In genomic region chr10:25704622-25705021, GRCh38 we compare ENCODE assay signal across 33 cellular contexts.
"Had no signal": no experiment of that assay in that cellular context is flagged by ENCODE, and none has a peak within 500 bp of the region (broad histone marks: within the 10 kb centered on the region; RNA-seq: fewer than 3 reads in every experiment).

No MANE protein-coding gene starts in this region.

- ATAC-seq: activated naive CD8-positive, alpha-beta T cell treated with anti-CD3 and anti-CD28 coated beads, Interleukin-2, amount 50 U/mL, for 24 hours; activated T-helper 17 cell treated with anti-CD3 and anti-CD28 coated beads, Interleukin-2, amount 50 U/mL, for 72 hours; heart right ventricle; left lung; lower lobe of right lung; psoas muscle; stimulated activated naive B cell treated with anti-CD40 and anti-IgM and Interleukin-4, amounts not matched to agents 10 μg/mL and 1 μg/mL and 100 μg/mL, for 72 hours had no signal

- H3K4me1 ChIP-seq: esophagus squamous epithelium, heart right ventricle, left lung, lower lobe of right lung, parathyroid adenoma, psoas muscle, suprapubic skin, tibial artery had no signal

- H3K9me3 Mint-ChIP-seq: activated CD4-positive, alpha-beta memory T cell treated with anti-CD3 and anti-CD28 coated beads, Interleukin-2, amount 10 ng/mL, durations not matched to agents 7 days and 5 days; activated CD4-positive, alpha-beta T cell treated with anti-CD3 and anti-CD28 coated beads, Interleukin-2, amount 10 ng/mL, durations not matched to agents 24 days and 14 days; activated naive CD4-positive, alpha-beta T cell treated with anti-CD3 and anti-CD28 coated beads, Interleukin-2, amount 50 U/mL, for 24 hours; activated naive CD8-positive, alpha-beta T cell treated with anti-CD3 and anti-CD28 coated beads, Interleukin-2, amount 50 U/mL, for 24 hours; activated T-cell treated with anti-CD3 and anti-CD28 coated beads, Interleukin-2, amount 50 U/mL, for 4 hours; activated T-helper 17 cell treated with anti-CD3 and anti-CD28 coated beads, Interleukin-2, amount 50 U/mL, for 72 hours; central memory CD8-positive, alpha-beta T cell; dendritic cell treated with granulocyte-macrophage colony-stimulating factor and Interleukin-4, amounts not matched to agents 40 ng/mL and 50 ng/mL, for 4 days; nephron; stimulated activated naive B cell treated with anti-CD40 and anti-IgM and Interleukin-4, amounts not matched to agents 10 μg/mL and 1 μg/mL and 100 μg/mL, for 72 hours; T-helper 1 cell treated with Interleukin-12 subunit alpha and Interleukin-12 subunit beta and Interleukin-4 antibody, amounts not matched to agents 30 μg/mL and 1 μg/mL, for 36 hours had no signal

- H3K4me1 Mint-ChIP-seq: activated CD4-positive, alpha-beta memory T cell treated with anti-CD3 and anti-CD28 coated beads, Interleukin-2, amount 10 ng/mL, durations not matched to agents 7 days and 5 days; activated CD4-positive, alpha-beta T cell treated with anti-CD3 and anti-CD28 coated beads, Interleukin-2, amount 10 ng/mL, durations not matched to agents 24 days and 14 days; activated naive CD4-positive, alpha-beta T cell treated with anti-CD3 and anti-CD28 coated beads, Interleukin-2, amount 50 U/mL, for 24 hours; activated T-helper 17 cell treated with anti-CD3 and anti-CD28 coated beads, Interleukin-2, amount 50 U/mL, for 72 hours; nephron had no signal

- H2AFZ ChIP-seq: parathyroid adenoma had no signal

- H3K27ac Mint-ChIP-seq: activated CD4-positive, alpha-beta memory T cell treated with anti-CD3 and anti-CD28 coated beads, Interleukin-2, amount 10 ng/mL, durations not matched to agents 7 days and 5 days; activated CD4-positive, alpha-beta T cell treated with anti-CD3 and anti-CD28 coated beads, Interleukin-2, amount 10 ng/mL, durations not matched to agents 24 days and 14 days; activated naive CD4-positive, alpha-beta T cell treated with anti-CD3 and anti-CD28 coated beads, Interleukin-2, amount 50 U/mL, for 24 hours; activated naive CD8-positive, alpha-beta T cell treated with anti-CD3 and anti-CD28 coated beads, Interleukin-2, amount 50 U/mL, for 24 hours; activated T-helper 17 cell treated with anti-CD3 and anti-CD28 coated beads, Interleukin-2, amount 50 U/mL, for 72 hours; dendritic cell treated with granulocyte-macrophage colony-stimulating factor and Interleukin-4, amounts not matched to agents 40 ng/mL and 50 ng/mL, for 4 days; nephron; stimulated activated naive B cell treated with anti-CD40 and anti-IgM and Interleukin-4, amounts not matched to agents 10 μg/mL and 1 μg/mL and 100 μg/mL, for 72 hours; T-helper 1 cell treated with Interleukin-12 subunit alpha and Interleukin-12 subunit beta and Interleukin-4 antibody, amounts not matched to agents 30 μg/mL and 1 μg/mL, for 36 hours had no signal

- H3K27me3 ChIP-seq: heart right ventricle, left lung had no signal

- FAIRE-seq: bronchial epithelial cell, endometrium, TTC549 had no signal

- H3K27me3 Mint-ChIP-seq: activated CD4-positive, alpha-beta memory T cell treated with anti-CD3 and anti-CD28 coated beads, Interleukin-2, amount 10 ng/mL, durations not matched to agents 7 days and 5 days; activated CD4-positive, alpha-beta T cell treated with anti-CD3 and anti-CD28 coated beads, Interleukin-2, amount 10 ng/mL, durations not matched to agents 24 days and 14 days; activated naive CD8-positive, alpha-beta T cell treated with anti-CD3 and anti-CD28 coated beads, Interleukin-2, amount 50 U/mL, for 24 hours; activated T-helper 17 cell treated with anti-CD3 and anti-CD28 coated beads, Interleukin-2, amount 50 U/mL, for 72 hours; dendritic cell treated with granulocyte-macrophage colony-stimulating factor and Interleukin-4, amounts not matched to agents 40 ng/mL and 50 ng/mL, for 4 days had no signal

- H3K36me3 ChIP-seq: esophagus squamous epithelium, heart right ventricle, left lung, lower lobe of right lung, suprapubic skin, tibial artery, WERI-Rb-1 had no signal

- H3K79me2 ChIP-seq: parathyroid adenoma had no signal

- H3K4me2 ChIP-seq: smooth muscle cell had no signal

- DNase-seq: activated CD4-positive, alpha-beta memory T cell treated with anti-CD3 and anti-CD28 coated beads, Interleukin-2, amount 10 ng/mL, durations not matched to agents 7 days and 5 days; activated CD4-positive, alpha-beta T cell treated with anti-CD3 and anti-CD28 coated beads, Interleukin-2, amount 10 ng/mL, durations not matched to agents 24 days and 14 days; activated CD4-positive, CD25-positive, alpha-beta regulatory T cell treated with anti-CD3 and anti-CD28 coated beads, Interleukin-2, amount 50 U/mL, for 72 hours; activated CD8-positive, alpha-beta memory T cell treated with anti-CD3 and anti-CD28 coated beads, Interleukin-2, amount 50 U/mL, for 48 hours; activated gamma-delta T cell treated with Interleukin-2 at 50 U/mL for 16 hours; activated naive CD8-positive, alpha-beta T cell treated with anti-CD3 and anti-CD28 coated beads, Interleukin-2, amount 50 U/mL, for 24 hours; activated T-cell treated with anti-CD3 and anti-CD28 coated beads, Interleukin-2, amount 50 U/mL, for 4 hours; anterior cingulate cortex; esophagus squamous epithelium; foreskin melanocyte; heart right ventricle; left lung; lower lobe of right lung; nucleus accumbens; psoas muscle; stimulated activated CD4-positive, alpha-beta T cell treated with anti-CD3 and anti-CD28 coated beads, Interleukin-2, amount 100 ng/mL, for 24 hours; stimulated activated naive B cell treated with anti-CD40 and anti-IgM and Interleukin-4, amounts not matched to agents 10 μg/mL and 1 μg/mL and 100 μg/mL, for 72 hours; T-helper 9 cell; tibial artery; WERI-Rb-1 had no signal

- H3K9me3 ChIP-seq: esophagus squamous epithelium, heart right ventricle, left lung, lower lobe of right lung, psoas muscle, suprapubic skin, tibial artery had no signal

- H3K4me3 ChIP-seq: esophagus squamous epithelium, heart right ventricle, left lung, lower lobe of right lung, psoas muscle, smooth muscle cell, suprapubic skin, tibial artery had no signal

- H3K36me3 Mint-ChIP-seq: activated naive CD4-positive, alpha-beta T cell treated with anti-CD3 and anti-CD28 coated beads, Interleukin-2, amount 50 U/mL, for 24 hours; stimulated activated naive B cell treated with anti-CD40 and anti-IgM and Interleukin-4, amounts not matched to agents 10 μg/mL and 1 μg/mL and 100 μg/mL, for 72 hours had no signal

- H3K9ac ChIP-seq: parathyroid adenoma had no signal

- H3K27ac ChIP-seq: epithelial cell of prostate, esophagus squamous epithelium, heart right ventricle, left lung, lower lobe of right lung, parathyroid adenoma, psoas muscle, suprapubic skin, tibial artery, WERI-Rb-1 had no signal

- H3K4me3 Mint-ChIP-seq: activated CD4-positive, alpha-beta memory T cell treated with anti-CD3 and anti-CD28 coated beads, Interleukin-2, amount 10 ng/mL, durations not matched to agents 7 days and 5 days; activated CD4-positive, alpha-beta T cell treated with anti-CD3 and anti-CD28 coated beads, Interleukin-2, amount 10 ng/mL, durations not matched to agents 24 days and 14 days; activated naive CD4-positive, alpha-beta T cell treated with anti-CD3 and anti-CD28 coated beads, Interleukin-2, amount 50 U/mL, for 24 hours; activated naive CD8-positive, alpha-beta T cell treated with anti-CD3 and anti-CD28 coated beads, Interleukin-2, amount 50 U/mL, for 24 hours; activated T-cell treated with anti-CD3 and anti-CD28 coated beads, Interleukin-2, amount 50 U/mL, for 4 hours; activated T-helper 17 cell treated with anti-CD3 and anti-CD28 coated beads, Interleukin-2, amount 50 U/mL, for 72 hours; central memory CD8-positive, alpha-beta T cell; dendritic cell treated with granulocyte-macrophage colony-stimulating factor and Interleukin-4, amounts not matched to agents 40 ng/mL and 50 ng/mL, for 4 days; nephron; stimulated activated naive B cell treated with anti-CD40 and anti-IgM and Interleukin-4, amounts not matched to agents 10 μg/mL and 1 μg/mL and 100 μg/mL, for 72 hours; T-helper 1 cell treated with Interleukin-12 subunit alpha and Interleukin-12 subunit beta and Interleukin-4 antibody, amounts not matched to agents 30 μg/mL and 1 μg/mL, for 36 hours had no signal
